Comparison of ENCODE assay signal across 8 cellular contexts in genomic region chr1:206579747-206580437, GRCh38. TPM values are rescaled to one million over a fixed set of nuclear protein-coding genes. Genes with fewer than 3 reads are reported as not detected.
DNase-seq lines count a peak whose midpoint lies in the region; ATAC-seq, FAIRE-seq and TF ChIP-seq lines count a peak whose summit lies in the region.

No MANE protein-coding gene starts in this region.

- peak overlapping the region; percentile 61 to 87 (median 86) for H3K4me3 Mint-ChIP-seq in IgD-negative memory B cell
- peak overlapping the region; percentile 77 for H3K4me3 Mint-ChIP-seq in activated CD8-positive, alpha-beta T cell treated with anti-CD3 and anti-CD28 coated beads, Interleukin-2, amount 10 ng/mL, durations not matched to agents 7 days and 5 days
- no peak overlapping the region for H3K4me3 Mint-ChIP-seq in WTC11

- H3K4me1 ChIP-seq in esophagus muscularis mucosa (peaks cover 9 to 34% (median 32%) of the 10 kb centered on the region in 4 donors), small intestine (ENCODE audit: control insufficient read depth in 2 of 2, insufficient read depth in 1 of 2, low read depth in 1 of 2, low read length in 1 of 2) (peaks cover 0 to 7% of the 10 kb centered on the region in 2 donors)

- CTCF ChIA-PET in activated CD8-positive, alpha-beta T cell treated with anti-CD3 and anti-CD28 coated beads, Interleukin-2, amount 10 ng/mL, durations not matched to agents 7 days and 5 days (lab: Charles Lee): interaction anchor here (0.8 to 18.9 kb wide), 17 partner anchors 8 to 113 kb away, joined by 3 to 728 read pairs (median 6); partner anchors contain the start of gene EIF2D
- CTCF ChIA-PET in WTC11 (lab: Charles Lee): interaction anchor here (0.7 to 2.6 kb wide), 6 partner anchors 12 to 100 kb away, joined by 3 to 18 read pairs (median 8); partner anchors contain the start of gene RASSF5

- H3K27ac ChIP-seq in esophagus muscularis mucosa (replicated peaks in 1 of 4): peak overlapping the region in 2 of 4 donors; percentile 32 to 50
- peak overlapping the region; percentile 65 to 87 for H3K27ac ChIP-seq in small intestine (ENCODE audit: low read depth in 1 of 2, low read length in 1 of 2)

- peaks cover 0 to 28% (median 9%) of the 10 kb centered on the region in 4 donors for H3K36me3 ChIP-seq in esophagus muscularis mucosa
- H3K36me3 ChIP-seq in small intestine (ENCODE audit: control insufficient read depth in 2 of 2, insufficient read depth in 2 of 2, low read length in 2 of 2): peaks cover 0 to 3% of the 10 kb centered on the region in 2 donors

- POLR2A ChIA-PET in activated CD8-positive, alpha-beta T cell treated with anti-CD3 and anti-CD28 coated beads, Interleukin-2, amount 10 ng/mL, durations not matched to agents 7 days and 5 days (lab: Charles Lee): interaction anchor here (0.6 to 16.7 kb wide), 12 partner anchors 10 to 343 kb away, joined by 3 to 276 read pairs (median 4); no protein-coding TSS in a partner anchor
- POLR2A ChIA-PET in WTC11 (lab: Charles Lee): no interaction called here

- H3K9me3 ChIP-seq in esophagus muscularis mucosa (no peaks in the 10 kb centered on the region), small intestine (ENCODE audit: control insufficient read depth, low read depth) (no peaks in the 10 kb centered on the region)

- H3K27me3 ChIP-seq in esophagus muscularis mucosa (no peaks in the 10 kb centered on the region), small intestine (ENCODE audit: control insufficient read depth in 2 of 2, insufficient read depth in 2 of 2, low read length in 2 of 2) (no peaks in the 10 kb centered on the region)

- peak; percentile 79 for ATAC-seq in GM21367 (IDR thresholded peaks at IDR 0.05; ENCODE audit: unreplicated experiment)
- ATAC-seq in activated CD8-positive, alpha-beta T cell treated with anti-CD3 and anti-CD28 coated beads, Interleukin-2, amount 10 ng/mL, durations not matched to agents 7 days and 5 days: peak; percentile 74
- ATAC-seq in WTC11: no peak

- no peak for TF ChIP-seq EP300 in esophagus muscularis mucosa (IDR thresholded peaks at IDR 0.05)

- no peaks in the 10 kb centered on the region for H3K9me3 Mint-ChIP-seq in IgD-negative memory B cell
- no peaks in the 10 kb centered on the region for H3K9me3 Mint-ChIP-seq in activated CD8-positive, alpha-beta T cell treated with anti-CD3 and anti-CD28 coated beads, Interleukin-2, amount 10 ng/mL, durations not matched to agents 7 days and 5 days (ENCODE audit: insufficient read depth)
- H3K9me3 Mint-ChIP-seq in WTC11: no peaks in the 10 kb centered on the region

- peaks cover 6% of the 10 kb centered on the region for H3K36me3 Mint-ChIP-seq in IgD-negative memory B cell
- H3K36me3 Mint-ChIP-seq in activated CD8-positive, alpha-beta T cell treated with anti-CD3 and anti-CD28 coated beads, Interleukin-2, amount 10 ng/mL, durations not matched to agents 7 days and 5 days (ENCODE audit: low read depth): peaks cover 87% of the 10 kb centered on the region
- no peaks in the 10 kb centered on the region for H3K36me3 Mint-ChIP-seq in WTC11

- intact Hi-C loops in esophagus muscularis mucosa (cut with DNase I): no loop called here

- FAIRE-seq in small intestine (lab: Jason Lieb, UNC): no peak

- 79% methylated on average over 11 of the region's 11 CpGs for WGBS in esophagus muscularis mucosa
- WGBS in small intestine, 3 donors: 65 to 80% (median 66%) methylated on average over 11 of the region's 11 CpGs

- H3K27me3 Mint-ChIP-seq in IgD-negative memory B cell (no peaks in the 10 kb centered on the region), WTC11 (ENCODE audit: low read depth) (no peaks in the 10 kb centered on the region)
- H3K27me3 Mint-ChIP-seq in activated CD8-positive, alpha-beta T cell treated with anti-CD3 and anti-CD28 coated beads, Interleukin-2, amount 10 ng/mL, durations not matched to agents 7 days and 5 days (ENCODE audit: low read depth): no peaks in the 10 kb centered on the region

- peak; percentile 96 for DNase-seq in CD1c-positive myeloid dendritic cell (ENCODE audit: extremely low spot score)
- DNase-seq in activated CD8-positive, alpha-beta T cell treated with anti-CD3 and anti-CD28 coated beads, Interleukin-2, amount 10 ng/mL, durations not matched to agents 7 days and 5 days: peak; percentile 96
- peak; percentile 94 for DNase-seq in esophagus muscularis mucosa (ENCODE audit: extremely low spot score)
- peak; percentile 66 for DNase-seq in small intestine
- DNase-seq in cerebellum (ENCODE audit: low spot score): no peak
- no peak for DNase-seq in WTC11 (ENCODE audit: low spot score)

- H3K4me1 Mint-ChIP-seq in IgD-negative memory B cell (peaks cover 66 to 79% (median 71%) of the 10 kb centered on the region in 3 donors), WTC11 (peaks cover 7% of the 10 kb centered on the region)
- peaks cover 97% of the 10 kb centered on the region for H3K4me1 Mint-ChIP-seq in activated CD8-positive, alpha-beta T cell treated with anti-CD3 and anti-CD28 coated beads, Interleukin-2, amount 10 ng/mL, durations not matched to agents 7 days and 5 days (ENCODE audit: low read depth)

- TF ChIP-seq CTCF in esophagus muscularis mucosa (IDR thresholded peaks at IDR 0.05) (no peak), WTC11 (IDR thresholded peaks at IDR 0.05) (no peak)

- H3K27ac Mint-ChIP-seq in IgD-negative memory B cell: peak overlapping the region; percentile 93 to 99 (median 99)
- H3K27ac Mint-ChIP-seq in activated CD8-positive, alpha-beta T cell treated with anti-CD3 and anti-CD28 coated beads, Interleukin-2, amount 10 ng/mL, durations not matched to agents 7 days and 5 days: peak overlapping the region; percentile 91
- H3K27ac Mint-ChIP-seq in WTC11: no peak overlapping the region

- no peak overlapping the region for H3K4me3 ChIP-seq in esophagus muscularis mucosa
- no peak overlapping the region for H3K4me3 ChIP-seq in small intestine (ENCODE audit: low read depth in 1 of 2, low read length in 2 of 2)

- TF ChIP-seq POLR2A in esophagus muscularis mucosa (IDR thresholded peaks at IDR 0.05; ENCODE audit: low read depth): peak; percentile 5

TF ChIP-seq in WTC11, 78 proteins besides CTCF, POLR2A, EP300 and RAD21 (continues in another document):
- TF ChIP-seq ESRRA (CRISPR knock-in tag; IDR thresholded peaks at IDR 0.05; ENCODE audit: borderline replicate concordance) (no peak), USF2 (CRISPR knock-in tag; IDR thresholded peaks at IDR 0.05) (no peak), SOX15 (CRISPR knock-in tag; IDR thresholded peaks at IDR 0.05) (no peak), EMX1 (CRISPR knock-in tag; IDR thresholded peaks at IDR 0.05) (no peak), FOXP4 (CRISPR knock-in tag; IDR thresholded peaks at IDR 0.05) (no peak), FOXK1 (CRISPR knock-in tag; IDR thresholded peaks at IDR 0.05) (no peak), NFE2L1 (CRISPR knock-in tag; IDR thresholded peaks at IDR 0.05) (no peak), ZNF263 (CRISPR knock-in tag; IDR thresholded peaks at IDR 0.05; ENCODE audit: low read depth) (no peak), ZBTB21 (CRISPR knock-in tag; IDR thresholded peaks at IDR 0.05; ENCODE audit: borderline replicate concordance) (no peak), GABPB1 (CRISPR knock-in tag; IDR thresholded peaks at IDR 0.05) (no peak), MAX (CRISPR knock-in tag; IDR thresholded peaks at IDR 0.05) (no peak)

RNA-seq across cellular contexts. Expression of gene EIF2D, which starts 32.4 kb away (rescaled TPM):
- polyA plus RNA-seq in IgD-negative memory B cell (40.4 TPM), small intestine (10 to 100 TPM; 21.6 to 40.8 (median 22.6) TPM)
- 10 to 100 TPM; 41.6 to 45.1 TPM for total RNA-seq in activated CD8-positive, alpha-beta T cell treated with anti-CD3 and anti-CD28 coated beads, Interleukin-2, amount 10 ng/mL, durations not matched to agents 7 days and 5 days
- total RNA-seq in esophagus muscularis mucosa (10 to 100 TPM; 40.3 to 50.0 (median 47.9) TPM), cerebellum (22.5 TPM), WTC11 (2021) (35.7 to 36.8 TPM (median 35.9 TPM) in 3 replicates)

RNA-seq across cellular contexts. Expression of gene DYRK3, which starts 55.4 kb away (rescaled TPM):
- 0.31 TPM for polyA plus RNA-seq in IgD-negative memory B cell
- 1 to 10 TPM; 5.3 to 5.9 TPM for total RNA-seq in activated CD8-positive, alpha-beta T cell treated with anti-CD3 and anti-CD28 coated beads, Interleukin-2, amount 10 ng/mL, durations not matched to agents 7 days and 5 days
- 10 to 100 TPM in 2 of 4 donors, 1 to 10 TPM in 2; 5.6 to 14.7 (median 9.0) TPM for total RNA-seq in esophagus muscularis mucosa
- polyA plus RNA-seq in small intestine: 1 to 10 TPM in 1 of 3 donors, under 1 TPM in 2; 0.45 to 1.7 (median 0.54) TPM
- total RNA-seq in cerebellum: 24.5 TPM
- 6.7 to 7.8 TPM (median 6.7 TPM) in 3 replicates for total RNA-seq in WTC11 (2021)

Comparison
In these comparisons a context has a peak if more than half of its experiments do, and no peak if none do; other contexts are left out.
1. DNase-seq: peak in CD1c-positive myeloid dendritic cell (single experiment), activated CD8-positive, alpha-beta T cell treated with anti-CD3 and anti-CD28 coated beads, Interleukin-2, amount 10 ng/mL, durations not matched to agents 7 days and 5 days (single experiment), esophagus muscularis mucosa (single experiment) and small intestine (single experiment); none in cerebellum (single experiment) and WTC11 (single experiment).